Comparison of ENCODE assay signal across 20 cellular contexts in genomic region chr1:116386042-116386441, GRCh38. TPM values are rescaled to one million over a fixed set of nuclear protein-coding genes. Genes with fewer than 3 reads are reported as not detected.
DNase-seq lines count a peak whose midpoint lies in the region; ATAC-seq and TF ChIP-seq lines count a peak whose summit lies in the region.
"Had no signal": no experiment of that assay in that cellular context is flagged by ENCODE, and none has a peak within 500 bp of the region (broad histone marks: within the 10 kb centered on the region; RNA-seq: fewer than 3 reads in every experiment).

No MANE protein-coding gene starts in this region.

- peak overlapping the region; percentile 95 for H3K27ac ChIP-seq in cardiac muscle cell
- H3K27ac ChIP-seq in lung (ENCODE audit: low read depth in 1 of 2, low read length in 1 of 2) = no peak overlapping the region
- H3K27ac ChIP-seq: RWPE1 had no signal

- no peaks in the 10 kb centered on the region for H3K27me3 ChIP-seq in cardiac muscle cell
- no peaks in the 10 kb centered on the region for H3K27me3 ChIP-seq in MG63
- H3K27me3 ChIP-seq in lung (ENCODE audit: control insufficient read depth, insufficient read depth) = no peaks in the 10 kb centered on the region
- H3K27me3 ChIP-seq: BE2C had no signal

- WGBS in lung, 2 donors = 66 to 86% methylated on average over 4 of the region's 4 CpGs

- H3K36me3 ChIP-seq in cardiac muscle cell = peaks cover 75% of the 10 kb centered on the region
- peaks cover 69% of the 10 kb centered on the region for H3K36me3 ChIP-seq in MG63
- H3K36me3 ChIP-seq in lung (ENCODE audit: control insufficient read depth in 2 of 2, insufficient read depth in 2 of 2, low read length in 2 of 2) = peaks cover 35 to 55% of the 10 kb centered on the region in 2 donors

- H3K36me3 Mint-ChIP-seq in activated CD4-positive, alpha-beta T cell treated with anti-CD3 and anti-CD28 coated beads, Interleukin-2, amount 10 ng/mL, durations not matched to agents 7 days and 5 days (ENCODE audit: low read depth) = peaks cover 74% of the 10 kb centered on the region

- DNase-seq in cardiac muscle cell (ENCODE audit: low read depth in 1 of 2, low spot score in 1 of 2) (no peak), left ventricle myocardium superior (no peak), MG63 (peak; percentile 40), lung (ENCODE audit: low spot score) (peak; percentile 52), NCI-H2227 treated with DMSO at 0.1 percent for 48 hours (lab: John Stamatoyannopoulos, UW) (no peak), T-helper 2 cell (no peak)
- DNase-seq in activated CD4-positive, alpha-beta T cell treated with anti-CD3 and anti-CD28 coated beads, Interleukin-2, amount 10 ng/mL, durations not matched to agents 7 days and 5 days = no peak
- DNase-seq: BE2C; CD4-positive, alpha-beta T cell; COR-L47; DND-41; KBM-7; NCI-H1105; NCI-H1694 treated with DMSO at 0.1 percent for 48 hours; NCI-H510A; NK-92 treated with Interleukin-12 subunit alpha and Interleukin-12 subunit beta, amount 100 ng/mL, for 24 hours; SIG-M5 had no signal

- intact Hi-C loops in left ventricle myocardium superior (cut with micrococcal nuclease) = no loop called here

- POLR2A ChIA-PET in activated CD4-positive, alpha-beta T cell treated with anti-CD3 and anti-CD28 coated beads, Interleukin-2, amount 10 ng/mL, durations not matched to agents 7 days and 5 days (lab: Charles Lee) = no interaction called here

- CTCF ChIA-PET in activated CD4-positive, alpha-beta T cell treated with anti-CD3 and anti-CD28 coated beads, Interleukin-2, amount 10 ng/mL, durations not matched to agents 7 days and 5 days (lab: Charles Lee) = interaction anchor here (0.7 kb wide), 1 partner anchor 235 kb away, joined by 3 read pairs; no protein-coding TSS in a partner anchor

- no peak for TF ChIP-seq CTCF in cardiac muscle cell (IDR thresholded peaks at IDR 0.05; ENCODE audit: low read depth, low read length)
- TF ChIP-seq CTCF in lung (IDR thresholded peaks at IDR 0.05; ENCODE audit: control extremely low read depth, extremely low read depth) = no peak

- H3K27me3 Mint-ChIP-seq in activated CD4-positive, alpha-beta T cell treated with anti-CD3 and anti-CD28 coated beads, Interleukin-2, amount 10 ng/mL, durations not matched to agents 7 days and 5 days = no peaks in the 10 kb centered on the region
- H3K27me3 Mint-ChIP-seq: CD4-positive, alpha-beta T cell had no signal

- ATAC-seq in left ventricle myocardium superior (no peak), lung (ENCODE audit: insufficient read depth, low FRiP score) (peak; percentile 28)
- ATAC-seq: GM12878, SK-N-SH treated with all-trans-retinoic acid at 6 μM for 48 hours had no signal

- H3K9me3 ChIP-seq in cardiac muscle cell (ENCODE audit: low read depth) (no peaks in the 10 kb centered on the region), MG63 (no peaks in the 10 kb centered on the region), lung (ENCODE audit: control insufficient read depth in 2 of 2, insufficient read depth in 1 of 2, low read length in 1 of 2) (no peaks in the 10 kb centered on the region)
- H3K9me3 ChIP-seq: BE2C had no signal

- H3K9me3 Mint-ChIP-seq in activated CD4-positive, alpha-beta T cell treated with anti-CD3 and anti-CD28 coated beads, Interleukin-2, amount 10 ng/mL, durations not matched to agents 7 days and 5 days = no peaks in the 10 kb centered on the region
- H3K9me3 Mint-ChIP-seq: CD4-positive, alpha-beta T cell had no signal

- H3K4me1 Mint-ChIP-seq in activated CD4-positive, alpha-beta T cell treated with anti-CD3 and anti-CD28 coated beads, Interleukin-2, amount 10 ng/mL, durations not matched to agents 7 days and 5 days = peaks cover 59% of the 10 kb centered on the region

- H3K4me3 ChIP-seq in cardiac muscle cell (no peak overlapping the region), MG63 (no peak overlapping the region), lung (no peak overlapping the region)
- H3K4me3 ChIP-seq: GM12878 had no signal

- no peak overlapping the region for H3K4me3 Mint-ChIP-seq in activated CD4-positive, alpha-beta T cell treated with anti-CD3 and anti-CD28 coated beads, Interleukin-2, amount 10 ng/mL, durations not matched to agents 7 days and 5 days
- H3K4me3 Mint-ChIP-seq: CD4-positive, alpha-beta T cell had no signal

- H3K4me1 ChIP-seq in cardiac muscle cell (ENCODE audit: low read depth) (peaks cover 46% of the 10 kb centered on the region), lung (ENCODE audit: control insufficient read depth in 2 of 2, insufficient read depth in 2 of 2, low read length in 2 of 2) (peaks cover 4 to 33% of the 10 kb centered on the region in 2 donors)
- H3K4me1 ChIP-seq: BE2C had no signal

- no peak overlapping the region for H3K27ac Mint-ChIP-seq in activated CD4-positive, alpha-beta T cell treated with anti-CD3 and anti-CD28 coated beads, Interleukin-2, amount 10 ng/mL, durations not matched to agents 7 days and 5 days

RNA-seq across cellular contexts. Expression of gene ATP1A1, which starts 13.0 kb away (rescaled TPM):
- total RNA-seq in cardiac muscle cell = 754 and 1,350 TPM in 2 replicates
- 665 and 1,094 TPM in 2 replicates for polyA plus RNA-seq in cardiac muscle cell
- 269 TPM for total RNA-seq in left ventricle myocardium superior
- total RNA-seq in MG63 (2014; rRNA removed; shearing (Covaris generic); ENCODE audit: low replicate concordance) = 88.6 and 124 TPM in 2 replicates
- 100 to 1,000 TPM; 561 to 715 TPM for total RNA-seq in lung
- polyA plus RNA-seq in lung = 100 to 1,000 TPM; 320 to 663 TPM
- total RNA-seq in activated CD4-positive, alpha-beta T cell treated with anti-CD3 and anti-CD28 coated beads, Interleukin-2, amount 10 ng/mL, durations not matched to agents 7 days and 5 days = 100 to 1,000 TPM; 260 to 274 TPM

Comparison
In these comparisons a context has a peak if more than half of its experiments do, and no peak if none do; other contexts are left out.
1. DNase-seq: peak in MG63 (single experiment) and lung (single experiment); none in cardiac muscle cell (0 of 2), left ventricle myocardium superior (single experiment), NCI-H2227 treated with DMSO at 0.1 percent for 48 hours (single experiment), activated CD4-positive, alpha-beta T cell treated with anti-CD3 and anti-CD28 coated beads, Interleukin-2, amount 10 ng/mL, durations not matched to agents 7 days and 5 days (single experiment) and T-helper 2 cell (0 of 5).